In the genomic region with DNA sequence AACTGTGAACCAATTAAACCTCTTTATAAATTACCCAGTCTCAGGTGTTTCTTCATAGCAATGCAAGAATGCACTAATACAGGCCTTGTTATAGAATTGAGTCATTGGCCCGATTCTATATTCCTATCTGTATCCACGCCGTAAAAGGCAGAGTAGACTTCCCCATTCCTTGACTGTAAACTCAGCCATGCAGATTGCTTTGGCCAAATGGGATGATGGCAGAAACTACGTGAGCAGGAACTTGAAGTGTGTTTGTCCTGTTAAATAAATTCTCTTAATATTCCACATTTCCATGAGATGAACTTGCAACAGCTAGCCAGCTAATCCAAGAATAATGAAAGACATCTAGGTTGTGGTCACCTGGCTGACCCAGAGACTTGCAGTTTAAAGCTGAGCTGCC, we compare ENCODE assay signal across 8 cellular contexts.
"Had no signal": no experiment of that assay in that cellular context is flagged by ENCODE, and none has a peak within 500 bp of the region (broad histone marks: within the 10 kb centered on the region; RNA-seq: fewer than 3 reads in every experiment).

No MANE protein-coding gene starts in this region.

- H3K4me3 ChIP-seq: GM23248, GM23338, HAP-1 had no signal

- H3K4me2 ChIP-seq: GM23338 had no signal

- H3K27ac ChIP-seq: GM23248 had no signal

- H2AFZ ChIP-seq: GM23248, GM23338 had no signal

- H3K9me3 ChIP-seq: HAP-1 had no signal

- H3K9ac ChIP-seq: GM23248 had no signal

- H3K36me3 ChIP-seq: HAP-1 had no signal

- DNase-seq: GM23248, GOT3, H7, H9, HCEC 1CT, HFFc6 had no signal
